In the genomic region with DNA sequence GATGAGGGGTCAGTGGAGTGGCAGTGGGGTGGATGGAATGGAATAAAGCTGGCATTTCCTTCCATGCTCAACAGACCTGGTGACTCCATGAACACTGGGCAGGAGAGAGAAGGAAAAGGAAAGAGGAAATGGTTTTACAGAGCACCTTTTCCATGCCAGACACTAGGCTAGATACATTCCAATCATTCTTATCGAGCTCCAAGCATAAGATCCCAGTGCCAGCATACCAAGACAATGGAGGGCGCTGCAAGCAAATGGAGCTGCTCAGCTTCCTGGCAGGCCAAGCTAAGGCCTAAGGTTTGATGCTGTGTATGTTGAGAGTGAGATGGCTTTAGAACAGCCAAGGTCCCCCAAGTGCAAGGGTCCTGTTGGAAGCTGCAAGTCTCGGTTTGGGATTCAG, we compare ENCODE assay signal across 26 cellular contexts.
DNase-seq lines count a peak whose midpoint lies in the region; ATAC-seq, FAIRE-seq and TF ChIP-seq lines count a peak whose summit lies in the region.
"Had no signal": no experiment of that assay in that cellular context is flagged by ENCODE, and none has a peak within 500 bp of the region (broad histone marks: within the 10 kb centered on the region; RNA-seq: fewer than 3 reads in every experiment).

No MANE protein-coding gene starts in this region.

- intact Hi-C loops in CD8-positive, alpha-beta T cell (cut with DNase I, micrococcal nuclease) = loop anchor here (10.0 kb wide), 2 partner anchors 146 to 374 kb away; a partner anchor contains a TSS

- POLR2A ChIA-PET in CD8-positive, alpha-beta T cell (lab: Charles Lee) = no interaction called here

- CTCF ChIA-PET in CD8-positive, alpha-beta T cell (lab: Charles Lee) = interaction anchor here (0.8 kb wide), 1 partner anchor 70 kb away, joined by 3 read pairs; no protein-coding TSS in a partner anchor

- H3K4me3 ChIP-seq in epithelial cell of proximal tubule (ENCODE audit: low read depth, low read length) = no peak overlapping the region
- H3K4me3 ChIP-seq in mesendoderm (ENCODE audit: low read length) = no peak overlapping the region
- no peak overlapping the region for H3K4me3 ChIP-seq in CD8-positive, alpha-beta T cell (ENCODE audit: low read depth, low read length)
- H3K4me3 ChIP-seq: cardiac muscle cell, gastroesophageal sphincter, tibial nerve had no signal

- H4K5ac ChIP-seq in mesendoderm (ENCODE audit: low read length) = no peak overlapping the region

- no peak overlapping the region for H3K4ac ChIP-seq in mesendoderm (ENCODE audit: low read depth, low read length)

- WGBS in mesendoderm (ENCODE audit: extremely low coverage, insufficient coverage, low lambda C conversion rate) = no CpG with 5 or more reads among the region's 3 CpGs

- no peak overlapping the region for H3K27ac ChIP-seq in mesendoderm (ENCODE audit: low read depth, low read length)
- H3K27ac ChIP-seq in CD8-positive, alpha-beta T cell (ENCODE audit: low read depth, low read length) = no peak overlapping the region
- H3K27ac ChIP-seq: cardiac muscle cell, gastroesophageal sphincter, tibial nerve, WERI-Rb-1 had no signal

- peaks cover 16% of the 10 kb centered on the region for H3K27me3 Mint-ChIP-seq in CD8-positive, alpha-beta T cell (ENCODE audit: low read depth)
- H3K27me3 Mint-ChIP-seq in immature natural killer cell (ENCODE audit: low read depth in 3 of 3) = peaks cover 0 to 15% (median 0%) of the 10 kb centered on the region in 3 donors

- ATAC-seq in CD8-positive, alpha-beta T cell = no peak
- ATAC-seq: gastroesophageal sphincter; stimulated activated naive CD8-positive, alpha-beta T cell treated with anti-CD3 and anti-CD28 coated beads, Interleukin-15, amount 100 ng/mL, for 72 hours had no signal

- no peak overlapping the region for H3K56ac ChIP-seq in mesendoderm (ENCODE audit: low read length)

- peaks cover 24% of the 10 kb centered on the region for H3K4me1 Mint-ChIP-seq in CD8-positive, alpha-beta T cell (ENCODE audit: low read depth)
- peaks cover 18 to 21% of the 10 kb centered on the region in 2 donors for H3K4me1 Mint-ChIP-seq in immature natural killer cell

- no peak overlapping the region for H3K9ac ChIP-seq in mesendoderm (ENCODE audit: low read length)

- no peak overlapping the region for H3K4me3 Mint-ChIP-seq in CD8-positive, alpha-beta T cell
- H3K4me3 Mint-ChIP-seq in immature natural killer cell = no peak overlapping the region
- H3K4me3 Mint-ChIP-seq: CD4-positive, alpha-beta memory T cell; H9; stimulated activated naive CD8-positive, alpha-beta T cell treated with anti-CD3 and anti-CD28 coated beads, Interleukin-15, amount 100 ng/mL, for 72 hours; T-helper 1 cell treated with Interleukin-12 subunit alpha and Interleukin-12 subunit beta and Interleukin-4 antibody, amounts not matched to agents 30 μg/mL and 1 μg/mL, for 36 hours had no signal

- peak; percentile 23 for DNase-seq in ELF-1 (ENCODE audit: low read depth, low spot score)
- DNase-seq in RCC 7860 (ENCODE audit: low spot score) = peak; percentile 13
- DNase-seq in epithelial cell of proximal tubule (ENCODE audit: low read depth) = no peak
- DNase-seq in mesendoderm = peak; percentile 81
- DNase-seq in CD8-positive, alpha-beta T cell = no peak
- DNase-seq in C1 segment of cervical spinal cord (lab: John Stamatoyannopoulos, UW) = no peak
- DNase-seq in NCI-H526 treated with DMSO at 0.1 percent for 48 hours (lab: John Stamatoyannopoulos, UW) = no peak
- no peak for DNase-seq in immature natural killer cell
- DNase-seq: activated gamma-delta T cell treated with Interleukin-2 at 50 U/mL for 16 hours; activated T-cell treated with anti-CD3 and anti-CD28 coated beads for 4 hours; CD4-positive, alpha-beta memory T cell; DMS53; erythroblast; H9; NCI-H1417; NCI-H2171; SIG-M5; stimulated activated CD4-positive, alpha-beta T cell treated with anti-CD3 and anti-CD28 coated beads, Interleukin-4, amount 100 ng/mL, for 4 hours; stimulated activated naive CD8-positive, alpha-beta T cell treated with anti-CD3 and anti-CD28 coated beads, Interleukin-15, amount 100 ng/mL, for 72 hours; WERI-Rb-1 had no signal

- H3K18ac ChIP-seq in mesendoderm (ENCODE audit: low read length) = no peak overlapping the region

- H3K4me2 ChIP-seq in mesendoderm (ENCODE audit: low read length) = no peak overlapping the region

- no peaks in the 10 kb centered on the region for H3K36me3 Mint-ChIP-seq in CD8-positive, alpha-beta T cell
- no peaks in the 10 kb centered on the region for H3K36me3 Mint-ChIP-seq in immature natural killer cell
- H3K36me3 Mint-ChIP-seq: CD4-positive, alpha-beta memory T cell had no signal

- no peak overlapping the region for H2BK15ac ChIP-seq in mesendoderm (replicated peaks; ENCODE audit: low read depth)

- no peak for FAIRE-seq in RCC 7860 (lab: Jason Lieb, UNC)
- FAIRE-seq: GM12892, GM19239 had no signal

- H2BK5ac ChIP-seq in mesendoderm (ENCODE audit: low read length) = no peak overlapping the region

- no peaks in the 10 kb centered on the region for H3K9me3 ChIP-seq in CD8-positive, alpha-beta T cell (ENCODE audit: low read length)
- H3K9me3 ChIP-seq: gastroesophageal sphincter, tibial nerve had no signal

- no peak overlapping the region for H2BK120ac ChIP-seq in mesendoderm (ENCODE audit: low read depth, low read length)

- H4K8ac ChIP-seq in mesendoderm (ENCODE audit: low read depth, low read length) = no peak overlapping the region

- TF ChIP-seq CTCF in epithelial cell of proximal tubule (conservative IDR thresholded peaks at IDR 0.05; ENCODE audit: low read depth, low read length) = peak; percentile 20
- TF ChIP-seq CTCF in CD8-positive, alpha-beta T cell (IDR thresholded peaks at IDR 0.05) = no peak

- H3K79me2 ChIP-seq in mesendoderm (ENCODE audit: control insufficient read depth, insufficient read depth, low read length) = no peaks in the 10 kb centered on the region

- H3K36me3 ChIP-seq in mesendoderm (ENCODE audit: control insufficient read depth, insufficient read depth, low read length) = no peaks in the 10 kb centered on the region
- no peaks in the 10 kb centered on the region for H3K36me3 ChIP-seq in CD8-positive, alpha-beta T cell (ENCODE audit: insufficient read depth, low read length)
- H3K36me3 ChIP-seq: cardiac muscle cell, gastroesophageal sphincter, tibial nerve, WERI-Rb-1 had no signal

- peaks cover 10% of the 10 kb centered on the region for H3K4me1 ChIP-seq in mesendoderm (ENCODE audit: control insufficient read depth, low read depth, low read length)
- peaks cover 25% of the 10 kb centered on the region for H3K4me1 ChIP-seq in CD8-positive, alpha-beta T cell (ENCODE audit: insufficient read depth, low read length)

- no peaks in the 10 kb centered on the region for H3K27me3 ChIP-seq in mesendoderm (ENCODE audit: insufficient read depth, low read length, poor library complexity)
- peaks cover 3% of the 10 kb centered on the region for H3K27me3 ChIP-seq in CD8-positive, alpha-beta T cell (ENCODE audit: insufficient read depth, low read length)
- H3K27me3 ChIP-seq: tibial nerve had no signal

- H3K23ac ChIP-seq in mesendoderm (ENCODE audit: low read length) = no peak overlapping the region

- H3K9me3 Mint-ChIP-seq in CD8-positive, alpha-beta T cell = no peaks in the 10 kb centered on the region
- no peaks in the 10 kb centered on the region for H3K9me3 Mint-ChIP-seq in immature natural killer cell
- H3K9me3 Mint-ChIP-seq: CD4-positive, alpha-beta memory T cell; H9; stimulated activated naive CD8-positive, alpha-beta T cell treated with anti-CD3 and anti-CD28 coated beads, Interleukin-15, amount 100 ng/mL, for 72 hours; T-helper 1 cell treated with Interleukin-12 subunit alpha and Interleukin-12 subunit beta and Interleukin-4 antibody, amounts not matched to agents 30 μg/mL and 1 μg/mL, for 36 hours had no signal

- no peak overlapping the region for H2AK5ac ChIP-seq in mesendoderm (ENCODE audit: low read length)

- no peaks in the 10 kb centered on the region for H3K79me1 ChIP-seq in mesendoderm (ENCODE audit: low read length)

- H3K27ac Mint-ChIP-seq in CD8-positive, alpha-beta T cell = no peak overlapping the region
- H3K27ac Mint-ChIP-seq in immature natural killer cell = no peak overlapping the region
- H3K27ac Mint-ChIP-seq: CD4-positive, alpha-beta memory T cell; H9; stimulated activated naive CD8-positive, alpha-beta T cell treated with anti-CD3 and anti-CD28 coated beads, Interleukin-15, amount 100 ng/mL, for 72 hours; T-helper 1 cell treated with Interleukin-12 subunit alpha and Interleukin-12 subunit beta and Interleukin-4 antibody, amounts not matched to agents 30 μg/mL and 1 μg/mL, for 36 hours had no signal

Comparison
In these comparisons a context has a peak if more than half of its experiments do, and no peak if none do; other contexts are left out.
1. DNase-seq: peak in ELF-1 (single experiment), RCC 7860 (single experiment) and mesendoderm (single experiment); none in epithelial cell of proximal tubule (single experiment), CD8-positive, alpha-beta T cell (0 of 7), C1 segment of cervical spinal cord (0 of 14), NCI-H526 treated with DMSO at 0.1 percent for 48 hours (single experiment) and immature natural killer cell (0 of 3).